8 cellular contexts compared by ENCODE assay signal in genomic region chr7:98251844-98252639, GRCh38.
DNase-seq lines count a peak whose midpoint lies in the region; ATAC-seq and TF ChIP-seq lines count a peak whose summit lies in the region.

TSS of gene TECPR1 (minus strand) at chr7:98252232. CDS start at chr7:98246146, 6,086 bp downstream.

- no peak for TF ChIP-seq CTCF in astrocyte of the cerebellum (IDR thresholded peaks at IDR 0.05; ENCODE audit: low read depth, low read length, missing control alignments)
- TF ChIP-seq CTCF in retinal pigment epithelial cell (conservative IDR thresholded peaks at IDR 0.05; ENCODE audit: low read depth, low read length) = no peak

- H3K4me3 ChIP-seq in astrocyte of the cerebellum (ENCODE audit: low read depth, low read length) (peak within 1 kb of the TSS; percentile 89), retinal pigment epithelial cell (ENCODE audit: low read length) (peak within 1 kb of the TSS; percentile 87)

- DNase-seq in NCI-H2029 (lab: John Stamatoyannopoulos, UW) = peak; percentile 92
- peak; percentile 80 for DNase-seq in T-helper 22 cell (ENCODE audit: low read depth)
- peak; percentile 62 for DNase-seq in astrocyte of the cerebellum (ENCODE audit: low read depth)
- peak; percentile 90 for DNase-seq in hippocampal formation (lab: John Stamatoyannopoulos, UW)
- peak; percentile 58 for DNase-seq in retinal pigment epithelial cell (ENCODE audit: low read depth)
- no peak for DNase-seq in OCI-M2 (lab: John Stamatoyannopoulos, UW; ENCODE audit: unreplicated experiment)

- in situ Hi-C loops in astrocyte of the cerebellum (cut with HindIII; ENCODE audit: low sequenced_read_pairs) = no loop called here

- ATAC-seq in GM18508 (IDR thresholded peaks at IDR 0.05; ENCODE audit: insufficient read depth, unreplicated experiment) = peak; percentile 92
- ATAC-seq in HG02981 (IDR thresholded peaks at IDR 0.05; ENCODE audit: unreplicated experiment) = peak; percentile 97
